ENCODE assay signal across 12 cellular contexts in the genomic region with DNA sequence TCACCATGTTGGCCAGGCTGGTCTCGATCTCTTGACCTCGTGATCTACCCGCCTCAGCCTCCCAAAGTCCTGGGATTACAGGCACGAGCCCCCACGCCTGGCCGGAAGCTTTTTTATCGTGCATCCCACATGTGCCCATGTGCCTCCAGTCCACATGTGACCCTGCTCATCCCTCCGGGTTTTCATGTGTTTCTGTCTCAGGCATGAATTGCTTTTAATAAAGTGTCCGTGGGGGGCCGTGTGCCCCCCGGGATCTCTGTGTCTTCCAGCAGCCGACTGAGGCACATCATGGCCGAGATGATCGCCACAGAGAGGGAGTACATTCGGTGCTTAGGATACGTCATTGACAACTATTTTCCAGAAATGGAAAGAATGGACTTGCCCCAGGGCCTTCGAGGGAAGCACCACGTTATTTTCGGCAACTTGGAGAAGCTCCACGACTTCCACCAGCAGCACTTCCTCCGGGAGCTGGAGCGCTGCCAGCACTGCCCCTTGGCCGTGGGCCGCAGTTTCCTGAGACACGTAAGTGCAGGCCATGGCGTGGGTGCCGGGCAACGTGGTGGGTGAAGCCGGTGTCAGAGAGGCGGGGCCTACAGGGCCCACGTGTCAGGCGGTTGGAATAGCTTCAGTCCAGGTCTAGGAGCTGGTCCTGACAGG. TPM values are rescaled to one million over a fixed set of nuclear protein-coding genes. Genes with fewer than 3 reads are reported as not detected.
DNase-seq lines count a peak whose midpoint lies in the region; ATAC-seq, FAIRE-seq and TF ChIP-seq lines count a peak whose summit lies in the region.
"Had no signal": no experiment of that assay in that cellular context is flagged by ENCODE, and none has a peak within 500 bp of the region (broad histone marks: within the 10 kb centered on the region; RNA-seq: fewer than 3 reads in every experiment).

No MANE protein-coding gene starts in this region.

- H3K9ac ChIP-seq in IMR-90 (ENCODE audit: low read depth, low read length) (no peak overlapping the region), mammary epithelial cell (ENCODE audit: insufficient read depth, low read length) (no peak overlapping the region), MM.1S (ENCODE audit: low read length) (no peak overlapping the region)

- H2BK120ac ChIP-seq in IMR-90 (ENCODE audit: low read depth, low read length) = peak overlapping the region; percentile 89

- intact Hi-C loops in IMR-90 (cut with micrococcal nuclease) = no loop called here
- intact Hi-C loops in mammary epithelial cell (cut with micrococcal nuclease) = no loop called here

- H2BK20ac ChIP-seq in IMR-90 (ENCODE audit: low read depth, low read length) = peak overlapping the region; percentile 91

- H3K9me2 ChIP-seq in MM.1S (replicated peaks; ENCODE audit: insufficient read depth, low read length) = no peaks in the 10 kb centered on the region

- 67% methylated on average over 14 of the region's 32 CpGs; no CpG with 5 or more reads in 1 of the 2 experiments for WGBS in IMR-90 (ENCODE audit: extremely low coverage in 2 of 2, insufficient read length in 1 of 2), 2 experiments
- WGBS in mammary epithelial cell (ENCODE audit: low coverage, missing lambda C conversion rate) = 28% methylated on average over 23 of the region's 32 CpGs
- 78% methylated on average over 22 of the region's 32 CpGs for WGBS in suprapubic skin

- no peaks in the 10 kb centered on the region; a peak in 1 of 4 replicates for H3K79me1 ChIP-seq in IMR-90 (ENCODE audit: low read depth in 1 of 2, low read length in 2 of 2)

- no peak overlapping the region for H3K4me3 ChIP-seq in IMR-90 (ENCODE audit: insufficient read depth, low read depth, low read length)
- no peak overlapping the region for H3K4me3 ChIP-seq in mammary epithelial cell (replicated peaks in 1 of 3; ENCODE audit: insufficient read depth in 1 of 3, low read depth in 2 of 3, low read length in 3 of 3)
- no peak overlapping the region for H3K4me3 ChIP-seq in suprapubic skin
- H3K4me3 ChIP-seq in MM.1S (ENCODE audit: low read length) = no peak overlapping the region
- H3K4me3 ChIP-seq: colonic mucosa had no signal

- H3K56ac ChIP-seq in IMR-90 (ENCODE audit: extremely low read depth, insufficient read depth, low read length) = peak overlapping the region; percentile 19; the same call in 1 of the 2 replicates

- peak overlapping the region; percentile 92 for H4K91ac ChIP-seq in IMR-90 (ENCODE audit: insufficient read depth, low read depth, low read length)

- peak overlapping the region; percentile 67 to 81 for H4K8ac ChIP-seq in IMR-90 (ENCODE audit: low read depth in 2 of 2, low read length in 2 of 2)

- H2BK5ac ChIP-seq in IMR-90 (ENCODE audit: low read depth, low read length, poor library complexity, severe bottlenecking) = peak overlapping the region; percentile 80

- H2AFZ ChIP-seq in IMR-90 (replicated peaks; ENCODE audit: low read length, poor library complexity) = peak overlapping the region; percentile 66
- H2AFZ ChIP-seq in mammary epithelial cell (ENCODE audit: low read depth, low read length) = peak overlapping the region; percentile 63
- H2AFZ ChIP-seq in MM.1S (ENCODE audit: low read length) = no peak overlapping the region

- peak overlapping the region; percentile 67 for H4K5ac ChIP-seq in IMR-90 (ENCODE audit: low read depth, low read length)

- no peaks in the 10 kb centered on the region for H3K79me2 ChIP-seq in mammary epithelial cell (ENCODE audit: insufficient read depth, low read length)
- no peaks in the 10 kb centered on the region for H3K79me2 ChIP-seq in MM.1S (ENCODE audit: low read length)

- H3K4me1 ChIP-seq in IMR-90 (ENCODE audit: control insufficient read depth, insufficient read depth, low read length) (peaks cover 19% of the 10 kb centered on the region), mammary epithelial cell (ENCODE audit: insufficient read depth, low read length) (peaks cover 7% of the 10 kb centered on the region), suprapubic skin (no peaks in the 10 kb centered on the region), MM.1S (ENCODE audit: low read length) (no peaks in the 10 kb centered on the region)
- H3K4me1 ChIP-seq: colonic mucosa had no signal

- H3F3A ChIP-seq in MM.1S (ENCODE audit: insufficient read depth, low read length) = no peaks in the 10 kb centered on the region

- H3K36me3 ChIP-seq in IMR-90 (ENCODE audit: control insufficient read depth, insufficient read depth, low read length) (no peaks in the 10 kb centered on the region), mammary epithelial cell (ENCODE audit: insufficient read depth, low read length) (no peaks in the 10 kb centered on the region), suprapubic skin (no peaks in the 10 kb centered on the region), MM.1S (replicated peaks; ENCODE audit: insufficient read depth, low read length) (no peaks in the 10 kb centered on the region)
- H3K36me3 ChIP-seq: colonic mucosa had no signal

- in situ Hi-C loops in IMR-90 (cut with MboI; ENCODE audit: low sequenced_read_pairs) = no loop called here
- in situ Hi-C loops in mammary epithelial cell (cut with MboI; ENCODE audit: low sequenced_read_pairs in 2 of 2) = no loop called here
- in situ Hi-C loops in GM13976 (cut with MboI; ENCODE audit: low sequenced_read_pairs, unreplicated experiment) = no loop called here

- dilution Hi-C loops in IMR-90 (cut with HindIII; ENCODE audit: low sequenced_read_pairs, unreplicated experiment) (no loop called here), mammary epithelial cell (cut with HindIII; ENCODE audit: low sequenced_read_pairs) (no loop called here)

- TF ChIP-seq CTCF in IMR-90 (conservative IDR thresholded peaks at IDR 0.05; ENCODE audit: low read depth, low read length) = no peak
- TF ChIP-seq CTCF in mammary epithelial cell (conservative IDR thresholded peaks at IDR 0.05 in 1 of 2, IDR thresholded peaks at IDR 0.05 in 1 of 2; ENCODE audit: extremely low read depth in 1 of 2, insufficient read depth in 1 of 2, low read depth in 1 of 2, low read length in 2 of 2) = no peak
- TF ChIP-seq CTCF in suprapubic skin (IDR thresholded peaks at IDR 0.05) = no peak
- TF ChIP-seq CTCF in MM.1S (IDR thresholded peaks at IDR 0.05; ENCODE audit: low read length) = no peak
- TF ChIP-seq CTCF in GM13976 (IDR thresholded peaks at IDR 0.05; ENCODE audit: borderline replicate concordance, control extremely low read depth, extremely low read depth, insufficient read depth, missing control alignments) = no peak

- H3K9me3 ChIP-seq in IMR-90 (ENCODE audit: control insufficient read depth, insufficient read depth, low read length) (no peaks in the 10 kb centered on the region), mammary epithelial cell (replicated peaks; ENCODE audit: insufficient read depth, low read length) (no peaks in the 10 kb centered on the region), suprapubic skin (no peaks in the 10 kb centered on the region), MM.1S (replicated peaks; ENCODE audit: insufficient read depth, low read length) (no peaks in the 10 kb centered on the region)
- H3K9me3 ChIP-seq: colonic mucosa had no signal

- peak overlapping the region; percentile 68 for H3K27ac ChIP-seq in IMR-90 (ENCODE audit: insufficient read depth, low read length)
- H3K27ac ChIP-seq in mammary epithelial cell (ENCODE audit: insufficient read depth, low read depth, low read length) = no peak overlapping the region
- no peak overlapping the region for H3K27ac ChIP-seq in suprapubic skin
- no peak overlapping the region for H3K27ac ChIP-seq in MM.1S (ENCODE audit: low read length)
- H3K27ac ChIP-seq: colonic mucosa had no signal

- H3K4me2 ChIP-seq in IMR-90 (ENCODE audit: low read depth, low read length) = no peak overlapping the region
- H3K4me2 ChIP-seq in mammary epithelial cell (ENCODE audit: insufficient read depth, low read depth, low read length) = peak overlapping the region; percentile 41
- H3K4me2 ChIP-seq in MM.1S (ENCODE audit: low read depth, low read length) = no peak overlapping the region

- no peak for TF ChIP-seq EP300 in suprapubic skin (IDR thresholded peaks at IDR 0.05)

- POLR2A ChIA-PET in IMR-90 (lab: Charles Lee; ENCODE audit: unreplicated experiment) = no interaction called here

- peak overlapping the region; percentile 74 for H3K18ac ChIP-seq in IMR-90 (ENCODE audit: low read depth, low read length)

- H2AK5ac ChIP-seq in IMR-90 (ENCODE audit: low read depth, low read length) = peak overlapping the region; percentile 98

- peak overlapping the region; percentile 95; the same call in 2 of the 3 replicates for H2BK15ac ChIP-seq in IMR-90 (ENCODE audit: low read depth, low read length)

- no peak for FAIRE-seq in H54 (lab: Jason Lieb, UNC)
- FAIRE-seq: G401.6 had no signal

- no TSS peak for BruUV-seq in IMR-90 (replicated peaks; lab: Mats Ljungman, UMichigan)
- no TSS peak for BruUV-seq in mammary epithelial cell (replicated peaks; lab: Mats Ljungman, UMichigan)

- ATAC-seq in IMR-90 (ENCODE audit: low read depth) = no peak

- H3K23ac ChIP-seq in IMR-90 (ENCODE audit: low read depth, low read length) = peak overlapping the region; percentile 50; the same call in 1 of the 2 replicates

- no peak for TF ChIP-seq RAD21 in IMR-90 (IDR thresholded peaks at IDR 0.05; ENCODE audit: low read length)

- H3K9me1 ChIP-seq in IMR-90 (ENCODE audit: insufficient read depth, low read length) = peaks cover 24% of the 10 kb centered on the region; the same call in 1 of the 2 replicates

- H3K27me3 ChIP-seq in IMR-90 (ENCODE audit: control insufficient read depth, insufficient read depth, low read length) (0 out of 2 replicates have a peak, but pooled peaks cover 3% of the 10 kb centered on the region), mammary epithelial cell (ENCODE audit: insufficient read depth, low read length) (no peaks in the 10 kb centered on the region), suprapubic skin (peaks cover 15% of the 10 kb centered on the region), MM.1S (replicated peaks; ENCODE audit: insufficient read depth, low read length) (peaks cover 38% of the 10 kb centered on the region)
- H3K27me3 ChIP-seq: colonic mucosa had no signal

- peak overlapping the region; percentile 96 for H3K4ac ChIP-seq in IMR-90 (ENCODE audit: low read depth, low read length)

- H4K20me1 ChIP-seq in IMR-90 (ENCODE audit: insufficient read depth, low read length) (no peaks in the 10 kb centered on the region), mammary epithelial cell (ENCODE audit: insufficient read depth, low read length) (no peaks in the 10 kb centered on the region), MM.1S (ENCODE audit: insufficient read depth, low read length) (no peaks in the 10 kb centered on the region)

- CTCF ChIA-PET in IMR-90 (lab: Yijun Ruan, JAX) (interaction anchor here (3.2 kb wide), 1 partner anchor 19 kb away, joined by 19 read pairs; no protein-coding TSS in a partner anchor), mammary epithelial cell (lab: Charles Lee; ENCODE audit: low non-redundant PET) (interaction anchor here (0.6 kb wide), 1 partner anchor 155 kb away, joined by 3 read pairs; no protein-coding TSS in a partner anchor)

- peak overlapping the region; percentile 94 for H2AK9ac ChIP-seq in IMR-90 (replicated peaks; ENCODE audit: low read depth, low read length, poor library complexity)

- peak overlapping the region; percentile 74 for H3K14ac ChIP-seq in IMR-90 (replicated peaks; ENCODE audit: low read depth, low read length)

- DNase-seq in IMR-90 (peak; percentile 83), mammary epithelial cell (no peak), iris pigment epithelial cell (ENCODE audit: low read depth) (peak; percentile 20), suprapubic skin (ENCODE audit: low spot score in 2 of 2) (peak; percentile 78 to 80), H54 (ENCODE audit: insufficient read length, low spot score) (no peak), NCI-H146 (lab: John Stamatoyannopoulos, UW) (no peak), MM.1S (no peak), GM13976 (ENCODE audit: low spot score) (no peak)
- DNase-seq: activated B cell treated with CpG ODN at 0.5 μM for 24 hours; colonic mucosa; stimulated activated naive CD4-positive, alpha-beta T cell treated with Interleukin-2 at 50 U/mL for 16 hours had no signal

- no peak for TF ChIP-seq POLR2A in IMR-90 (IDR thresholded peaks at IDR 0.05; ENCODE audit: low read depth, low read length)
- TF ChIP-seq POLR2A in suprapubic skin (IDR thresholded peaks at IDR 0.05) = no peak
- TF ChIP-seq POLR2A in H54 (IDR thresholded peaks at IDR 0.05; ENCODE audit: low read depth, low read length) = no peak

RNA-seq across cellular contexts. Expression of a gene that starts 22.1 kb away (rescaled TPM):
- total RNA-seq in IMR-90 (2012; rRNA removed) (not detected in 2 replicates), mammary epithelial cell (not detected), suprapubic skin (not detected)
- polyA plus RNA-seq in IMR-90 (2012; rRNA removed) (not detected in 2 replicates), mammary epithelial cell (not detected)
- polyA plus RNA-seq in IMR-90 (2012; cell fraction: cytosol; rRNA removed) = not detected in 2 replicates
- 0.03 TPM in 1 of 2 replicates, not detected in the other for polyA plus RNA-seq in IMR-90 (2012; cell fraction: nucleus; rRNA removed; ENCODE audit: low replicate concordance)
- polyA minus RNA-seq in mammary epithelial cell = not detected
- total RNA-seq: activated B cell treated with CpG ODN at 0.5 μM for 24 hours, colonic mucosa had no signal

RNA-seq across cellular contexts. Expression of a gene that starts 48.8 kb away (rescaled TPM):
- total RNA-seq in IMR-90 (2012; rRNA removed) (3.9 and 4.4 TPM in 2 replicates), mammary epithelial cell (1 to 10 TPM; 4.5 to 7.4 TPM), suprapubic skin (10 to 100 TPM in 1 of 4 donors, 1 to 10 TPM in 3; 3.1 to 11.7 (median 5.1) TPM)
- polyA plus RNA-seq in IMR-90 (2012; rRNA removed) (3.2 TPM in 2 replicates), mammary epithelial cell (3.1 TPM)
- 2.2 and 2.4 TPM in 2 replicates for polyA plus RNA-seq in IMR-90 (2012; cell fraction: cytosol; rRNA removed)
- polyA plus RNA-seq in IMR-90 (2012; cell fraction: nucleus; rRNA removed; ENCODE audit: low replicate concordance) = 1.5 and 2.8 TPM in 2 replicates
- polyA minus RNA-seq in mammary epithelial cell = 1.8 TPM

RNA-seq across cellular contexts. Expression of a gene that starts 48.9 kb away (rescaled TPM):
- total RNA-seq in IMR-90 (2012; rRNA removed) = 105 and 122 TPM in 2 replicates
- polyA plus RNA-seq in IMR-90 (2012; rRNA removed) = 120 and 121 TPM in 2 replicates
- 120 and 126 TPM in 2 replicates for polyA plus RNA-seq in IMR-90 (2012; cell fraction: cytosol; rRNA removed)
- 104 and 113 TPM in 2 replicates for polyA plus RNA-seq in IMR-90 (2012; cell fraction: nucleus; rRNA removed; ENCODE audit: low replicate concordance)
- 100 to 1,000 TPM in 1 of 2 donors, 10 to 100 TPM in 1; 73.8 to 197 TPM for total RNA-seq in mammary epithelial cell
- 128 TPM for polyA plus RNA-seq in mammary epithelial cell
- polyA minus RNA-seq in mammary epithelial cell = 231 TPM
- 10 to 100 TPM; 51.5 to 80.2 (median 68.7) TPM for total RNA-seq in suprapubic skin

Comparison
In these comparisons a context has a peak if more than half of its experiments do, and no peak if none do; other contexts are left out.
1. DNase-seq: peak in IMR-90 (single experiment), iris pigment epithelial cell (single experiment) and suprapubic skin (2 of 2); none in mammary epithelial cell (single experiment), H54 (single experiment), NCI-H146 (single experiment), MM.1S (single experiment) and GM13976 (single experiment).